Comparison of ENCODE assay signal across 6 cellular contexts in genomic region chr21:36008505-36008904, GRCh38.
"Had no signal": no experiment of that assay in that cellular context is flagged by ENCODE, and none has a peak within 500 bp of the region (broad histone marks: within the 10 kb centered on the region; RNA-seq: fewer than 3 reads in every experiment).

No MANE protein-coding gene starts in this region.

- DNase-seq: IMR-90, KBM-7 had no signal

- H3K27ac ChIP-seq: HL-60 had no signal

- H3K4me3 ChIP-seq: K562 had no signal

- H3K9me3 Mint-ChIP-seq: IgD-negative memory B cell had no signal

- H3K4me1 Mint-ChIP-seq: IgD-negative memory B cell had no signal

- H3K27ac Mint-ChIP-seq: IgD-negative memory B cell had no signal

- ATAC-seq: HepG2, K562 had no signal
